ENCODE assay signal across 15 cellular contexts in genomic region chr10:12191715-12192114, GRCh38. TPM values are rescaled to one million over a fixed set of nuclear protein-coding genes. Genes with fewer than 3 reads are reported as not detected.
DNase-seq lines count a peak whose midpoint lies in the region; ATAC-seq, FAIRE-seq and TF ChIP-seq lines count a peak whose summit lies in the region.
"Had no signal": no experiment of that assay in that cellular context is flagged by ENCODE, and none has a peak within 500 bp of the region (broad histone marks: within the 10 kb centered on the region; RNA-seq: fewer than 3 reads in every experiment).

No MANE protein-coding gene starts in this region.

- no peak for ATAC-seq in activated CD8-positive, alpha-beta memory T cell treated with anti-CD3 and anti-CD28 coated beads, Interleukin-2, amount 10 ng/mL, durations not matched to agents 7 days and 5 days
- ATAC-seq: activated T-cell treated with anti-CD3 and anti-CD28 coated beads, Interleukin-2, amount 50 U/mL, for 4 hours; K562 had no signal

- intact Hi-C loops in endothelial cell of umbilical vein (cut with micrococcal nuclease): loop anchor here (10.0 kb wide), 1 partner anchor 397 kb away; no protein-coding TSS in a partner anchor

- H3K9ac ChIP-seq in endothelial cell of umbilical vein (replicated peaks; ENCODE audit: extremely low read depth, insufficient read depth, low read length): no peak overlapping the region

- H4K20me1 ChIP-seq in endothelial cell of umbilical vein (replicated peaks; ENCODE audit: control insufficient read depth, extremely low read depth, insufficient read depth, low read length) (no peaks in the 10 kb centered on the region), osteoblast (ENCODE audit: insufficient read depth, low read length) (no peaks in the 10 kb centered on the region)

- peaks cover 44% of the 10 kb centered on the region for H3K36me3 Mint-ChIP-seq in activated CD8-positive, alpha-beta memory T cell treated with anti-CD3 and anti-CD28 coated beads, Interleukin-2, amount 10 ng/mL, durations not matched to agents 7 days and 5 days

- no TSS peak for BruUV-seq in endothelial cell of umbilical vein (replicated peaks; lab: Mats Ljungman, UMichigan)

- no peak overlapping the region for H2AFZ ChIP-seq in endothelial cell of umbilical vein (ENCODE audit: low read depth, low read length)
- no peak overlapping the region for H2AFZ ChIP-seq in osteoblast (ENCODE audit: low read length)

- H3K4me2 ChIP-seq in endothelial cell of umbilical vein (ENCODE audit: insufficient read depth, low read length) (no peak overlapping the region), osteoblast (ENCODE audit: insufficient read depth, low read length) (peak overlapping the region; percentile 11)

- peaks cover 20% of the 10 kb centered on the region for H3K4me1 ChIP-seq in endothelial cell of umbilical vein (ENCODE audit: control insufficient read depth, extremely low read depth, insufficient read depth, low read length)
- peaks cover 28% of the 10 kb centered on the region for H3K4me1 ChIP-seq in osteoblast (ENCODE audit: insufficient read depth, low read length)

- no peak overlapping the region for H3K27ac ChIP-seq in endothelial cell of umbilical vein (ENCODE audit: insufficient read depth, low read depth, low read length)
- H3K27ac ChIP-seq in osteoblast (ENCODE audit: low read depth, low read length): peak overlapping the region; percentile 72
- H3K27ac ChIP-seq: SJCRH30 had no signal

- H3K79me2 ChIP-seq in endothelial cell of umbilical vein (ENCODE audit: control insufficient read depth, insufficient read depth, low read length) (peaks cover 72% of the 10 kb centered on the region), osteoblast (ENCODE audit: insufficient read depth, low read length) (peaks cover 84% of the 10 kb centered on the region)

- TF ChIP-seq POLR2A in endothelial cell of umbilical vein (IDR thresholded peaks at IDR 0.05; ENCODE audit: low read depth, low read length): no peak

- H3K9me3 ChIP-seq in endothelial cell of umbilical vein (replicated peaks; ENCODE audit: control insufficient read depth, insufficient read depth, low read length): no peaks in the 10 kb centered on the region
- H3K9me3 ChIP-seq in osteoblast (ENCODE audit: low read depth, low read length): no peaks in the 10 kb centered on the region
- H3K9me3 ChIP-seq: SJCRH30 had no signal

- no peaks in the 10 kb centered on the region for H3K27me3 Mint-ChIP-seq in activated CD8-positive, alpha-beta memory T cell treated with anti-CD3 and anti-CD28 coated beads, Interleukin-2, amount 10 ng/mL, durations not matched to agents 7 days and 5 days
- H3K27me3 Mint-ChIP-seq: type B pancreatic cell had no signal

- TF ChIP-seq CTCF in endothelial cell of umbilical vein (IDR thresholded peaks at IDR 0.05; ENCODE audit: extremely low read depth in 1 of 2, insufficient read depth in 1 of 2, low read depth in 1 of 2, low read length in 2 of 2): no peak
- TF ChIP-seq CTCF in osteoblast (IDR thresholded peaks at IDR 0.05; ENCODE audit: extremely low read depth, low read depth, low read length): no peak

- H3K4me3 Mint-ChIP-seq in activated CD8-positive, alpha-beta memory T cell treated with anti-CD3 and anti-CD28 coated beads, Interleukin-2, amount 10 ng/mL, durations not matched to agents 7 days and 5 days: no peak overlapping the region
- H3K4me3 Mint-ChIP-seq: activated T-cell treated with anti-CD3 and anti-CD28 coated beads, Interleukin-2, amount 50 U/mL, for 4 hours; type B pancreatic cell had no signal

- H3K9me3 Mint-ChIP-seq in activated CD8-positive, alpha-beta memory T cell treated with anti-CD3 and anti-CD28 coated beads, Interleukin-2, amount 10 ng/mL, durations not matched to agents 7 days and 5 days (ENCODE audit: low read depth): no peaks in the 10 kb centered on the region
- H3K9me3 Mint-ChIP-seq: activated T-cell treated with anti-CD3 and anti-CD28 coated beads, Interleukin-2, amount 50 U/mL, for 4 hours; type B pancreatic cell had no signal

- no peaks in the 10 kb centered on the region for H3K27me3 ChIP-seq in endothelial cell of umbilical vein (ENCODE audit: control insufficient read depth in 2 of 2, insufficient read depth in 2 of 2, low read length in 2 of 2)
- H3K27me3 ChIP-seq in osteoblast (ENCODE audit: insufficient read depth, low read length): no peaks in the 10 kb centered on the region
- H3K27me3 ChIP-seq: SJCRH30 had no signal

- H3K9me1 ChIP-seq in endothelial cell of umbilical vein (replicated peaks; ENCODE audit: control insufficient read depth, extremely low read depth, insufficient read depth, low read length): no peaks in the 10 kb centered on the region

- dilution Hi-C loops in endothelial cell of umbilical vein (cut with MboI; ENCODE audit: extremely low pct_ligation_motif_present, low sequenced_read_pairs): no loop called here

- H3K36me3 ChIP-seq in endothelial cell of umbilical vein (ENCODE audit: control insufficient read depth in 2 of 2, extremely low read depth in 1 of 2, insufficient read depth in 2 of 2, low read length in 2 of 2) (no peaks in the 10 kb centered on the region), osteoblast (ENCODE audit: insufficient read depth, low read length) (peaks cover 5% of the 10 kb centered on the region)
- H3K36me3 ChIP-seq: SJCRH30 had no signal

- H3K4me1 Mint-ChIP-seq in activated CD8-positive, alpha-beta memory T cell treated with anti-CD3 and anti-CD28 coated beads, Interleukin-2, amount 10 ng/mL, durations not matched to agents 7 days and 5 days: peaks cover 53% of the 10 kb centered on the region

- H3K4me3 ChIP-seq in endothelial cell of umbilical vein (replicated peaks in 1 of 3; ENCODE audit: insufficient read depth in 1 of 3, low read depth in 1 of 3, low read length in 3 of 3) (no peak overlapping the region), osteoblast (ENCODE audit: insufficient read depth, low read length) (peak overlapping the region; percentile 19)
- H3K4me3 ChIP-seq: K562, SJCRH30 had no signal

- FAIRE-seq in endothelial cell of umbilical vein (lab: Jason Lieb, UNC): no peak
- FAIRE-seq: K562 had no signal

- CTCF ChIA-PET in activated CD8-positive, alpha-beta memory T cell treated with anti-CD3 and anti-CD28 coated beads, Interleukin-2, amount 10 ng/mL, durations not matched to agents 7 days and 5 days (lab: Charles Lee): no interaction called here
- CTCF ChIA-PET in endothelial cell of umbilical vein (lab: Charles Lee): interaction anchor here (1.2 kb wide), 1 partner anchor 23 kb away, joined by 4 read pairs; no protein-coding TSS in a partner anchor

- DNase-seq in activated CD8-positive, alpha-beta memory T cell treated with anti-CD3 and anti-CD28 coated beads, Interleukin-2, amount 10 ng/mL, durations not matched to agents 7 days and 5 days: no peak
- DNase-seq in activated CD8-positive, alpha-beta memory T cell treated with anti-CD3 and anti-CD28 coated beads for 24 hours: no peak
- DNase-seq in MV-4-11 (lab: John Stamatoyannopoulos, UW) (peak; percentile 87), endothelial cell of umbilical vein (ENCODE audit: low read depth, low spot score) (peak; percentile 11), osteoblast (ENCODE audit: insufficient read length, low spot score, missing footprints) (peak; percentile 80), activated gamma-delta T cell treated with Interleukin-2 at 50 U/mL for 16 hours (no peak), NCI-H345 (lab: John Stamatoyannopoulos, UW) (no peak), NCI-H1694 treated with DMSO at 0.1 percent for 48 hours (lab: John Stamatoyannopoulos, UW) (no peak)
- DNase-seq: activated T-cell treated with anti-CD3 and anti-CD28 coated beads, Interleukin-2, amount 50 U/mL, for 4 hours; cerebellar nuclear complex; DMS53; NCI-H2081 had no signal

- POLR2A ChIA-PET in endothelial cell of umbilical vein (lab: Charles Lee): no interaction called here

- H3K27ac Mint-ChIP-seq in activated CD8-positive, alpha-beta memory T cell treated with anti-CD3 and anti-CD28 coated beads, Interleukin-2, amount 10 ng/mL, durations not matched to agents 7 days and 5 days: peak overlapping the region; percentile 81
- H3K27ac Mint-ChIP-seq: type B pancreatic cell had no signal

TF ChIP-seq in endothelial cell of umbilical vein, 7 proteins besides CTCF, POLR2A, EP300 and RAD21 (continues in another document):
- TF ChIP-seq MYC (IDR thresholded peaks at IDR 0.05; ENCODE audit: low read depth, low read length) (no peak), FOS (IDR thresholded peaks at IDR 0.05; ENCODE audit: borderline replicate concordance, insufficient read depth, low read length) (no peak), GATA2 (IDR thresholded peaks at IDR 0.05; ENCODE audit: insufficient read depth, insufficient read length, low read depth, low read length) (no peak), EZH2 (IDR thresholded peaks at IDR 0.05; ENCODE audit: borderline replicate concordance, low read depth, low read length, severe bottlenecking) (no peak)

RNA-seq across cellular contexts. Expression of gene NUDT5, which starts 4.0 kb away (rescaled TPM):
- 100 to 1,000 TPM; 107 to 125 TPM for total RNA-seq in activated CD8-positive, alpha-beta memory T cell treated with anti-CD3 and anti-CD28 coated beads, Interleukin-2, amount 10 ng/mL, durations not matched to agents 7 days and 5 days
- total RNA-seq in endothelial cell of umbilical vein: 81.8 and 89.0 TPM in 2 replicates
- 67.9 and 87.8 TPM in 2 replicates for polyA plus RNA-seq in endothelial cell of umbilical vein
- polyA plus RNA-seq in endothelial cell of umbilical vein (2011; cell fraction: cytosol; rRNA removed): 115 and 124 TPM in 2 replicates
- 66.5 and 79.9 TPM in 2 replicates for polyA plus RNA-seq in endothelial cell of umbilical vein (2011; cell fraction: nucleus; rRNA removed)
- 95.1 and 131 TPM in 2 replicates for polyA plus RNA-seq in endothelial cell of umbilical vein (2012)
- 48.9 and 49.7 TPM in 2 replicates for polyA minus RNA-seq in endothelial cell of umbilical vein
- polyA minus RNA-seq in endothelial cell of umbilical vein (2011; cell fraction: cytosol; rRNA and poly(A)+ RNA removed): 50.2 TPM
- 25.1 and 41.3 TPM in 2 replicates for polyA minus RNA-seq in endothelial cell of umbilical vein (2011; cell fraction: nucleus; rRNA and poly(A)+ RNA removed)
- 51.0 and 65.7 TPM in 2 replicates for total RNA-seq in osteoblast

RNA-seq across cellular contexts. Expression of gene CDC123, which starts 4.3 kb away (rescaled TPM):
- 100 to 1,000 TPM in 1 of 2 experiments, 10 to 100 TPM in 1; 95.2 to 130 TPM for total RNA-seq in activated CD8-positive, alpha-beta memory T cell treated with anti-CD3 and anti-CD28 coated beads, Interleukin-2, amount 10 ng/mL, durations not matched to agents 7 days and 5 days
- total RNA-seq in endothelial cell of umbilical vein: 97.3 and 106 TPM in 2 replicates
- 57.0 and 65.6 TPM in 2 replicates for polyA plus RNA-seq in endothelial cell of umbilical vein
- 128 and 139 TPM in 2 replicates for polyA plus RNA-seq in endothelial cell of umbilical vein (2011; cell fraction: cytosol; rRNA removed)
- 92.6 and 101 TPM in 2 replicates for polyA plus RNA-seq in endothelial cell of umbilical vein (2011; cell fraction: nucleus; rRNA removed)
- polyA plus RNA-seq in endothelial cell of umbilical vein (2012): 126 and 154 TPM in 2 replicates
- polyA minus RNA-seq in endothelial cell of umbilical vein: 263 and 290 TPM in 2 replicates
- 121 TPM for polyA minus RNA-seq in endothelial cell of umbilical vein (2011; cell fraction: cytosol; rRNA and poly(A)+ RNA removed)
- polyA minus RNA-seq in endothelial cell of umbilical vein (2011; cell fraction: nucleus; rRNA and poly(A)+ RNA removed): 54.2 and 73.9 TPM in 2 replicates
- total RNA-seq in osteoblast: 86.9 and 96.9 TPM in 2 replicates

Comparison
In these comparisons a context has a peak if more than half of its experiments do, and no peak if none do; other contexts are left out.
1. DNase-seq: peak in MV-4-11 (single experiment), endothelial cell of umbilical vein (single experiment) and osteoblast (single experiment); none in activated CD8-positive, alpha-beta memory T cell treated with anti-CD3 and anti-CD28 coated beads, Interleukin-2, amount 10 ng/mL, durations not matched to agents 7 days and 5 days (single experiment), activated CD8-positive, alpha-beta memory T cell treated with anti-CD3 and anti-CD28 coated beads for 24 hours (single experiment), activated gamma-delta T cell treated with Interleukin-2 at 50 U/mL for 16 hours (single experiment), NCI-H345 (single experiment) and NCI-H1694 treated with DMSO at 0.1 percent for 48 hours (single experiment).